ENCODE assay signal across 12 cellular contexts in the genomic region with DNA sequence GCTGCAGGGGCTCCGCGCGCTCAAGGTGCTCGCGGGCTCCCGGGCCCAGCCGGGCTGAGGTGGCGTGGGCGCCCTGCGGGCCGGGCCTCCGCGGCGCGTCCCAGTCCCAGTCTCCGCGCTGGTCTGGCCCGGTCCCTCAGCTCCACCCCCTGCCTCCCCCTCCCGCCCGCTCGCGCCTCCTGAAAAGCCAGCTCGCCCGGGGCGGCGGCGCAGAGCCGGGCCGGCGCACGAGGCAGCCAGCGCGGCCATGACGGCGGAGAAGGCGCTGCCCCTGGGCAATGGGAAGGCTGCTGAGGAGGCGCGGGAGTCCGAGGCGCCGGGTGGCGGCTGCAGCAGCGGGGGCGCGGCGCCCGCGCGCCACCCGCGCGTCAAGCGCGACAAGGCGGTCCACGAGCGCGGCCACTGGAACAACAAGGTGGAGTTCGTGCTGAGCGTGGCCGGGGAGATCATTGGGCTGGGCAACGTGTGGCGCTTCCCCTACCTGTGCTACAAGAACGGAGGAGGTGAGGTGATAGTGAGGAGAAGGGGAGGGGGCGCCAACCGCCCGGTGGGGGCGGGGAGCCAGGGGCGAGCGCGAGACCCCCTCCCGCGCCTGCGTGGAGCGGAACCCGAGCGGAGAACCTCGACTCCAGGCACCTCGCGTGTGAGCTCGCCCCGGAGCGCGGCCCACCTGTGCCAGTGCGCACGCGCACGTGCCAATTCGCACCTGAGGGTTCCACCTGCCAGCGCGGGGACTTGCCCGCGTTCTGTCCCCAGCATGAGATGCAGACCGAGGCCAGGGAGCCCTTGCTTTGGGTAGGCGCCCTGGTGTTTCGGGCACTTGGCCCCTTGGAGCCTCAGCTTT. TPM values are rescaled to one million over a fixed set of nuclear protein-coding genes. Genes with fewer than 3 reads are reported as not detected.
DNase-seq lines count a peak whose midpoint lies in the region; ATAC-seq, FAIRE-seq and TF ChIP-seq lines count a peak whose summit lies in the region.
"Had no signal": no experiment of that assay in that cellular context is flagged by ENCODE, and none has a peak within 500 bp of the region (broad histone marks: within the 10 kb centered on the region; RNA-seq: fewer than 3 reads in every experiment).

A gene (plus strand): TSS at position 210 of the 844 bp plus-strand sequence. CDS start 38 bp downstream, at position 248.

- intact Hi-C loops in HepG2 (cut with micrococcal nuclease; ENCODE audit: unreplicated experiment), result no loop called here

- BruUV-seq in HepG2 (replicated peaks; lab: Mats Ljungman, UMichigan), result no TSS peak

- TF ChIP-seq POLR2A in HepG2 (IDR thresholded peaks at IDR 0.05; ENCODE audit: insufficient read depth in 1 of 2, low read depth in 2 of 2, low read length in 2 of 2), result peak; percentile 61 to 78; a peak in 3 of 4 replicates

- CTCF ChIA-PET in HepG2 (lab: Yijun Ruan, JAX; ENCODE audit: low intra/inter-chr PET ratio, low total read pairs), result interaction anchor here (1.7 kb wide), 1 partner anchor 43 kb away, joined by 5 read pairs; no protein-coding TSS in a partner anchor

- 74% methylated on average over 62 of the region's 96 CpGs for WGBS in HepG2 (ENCODE audit: low lambda C conversion rate)

- H3K36me3 ChIP-seq in HepG2 (replicated peaks in 1 of 2; ENCODE audit: control insufficient read depth in 1 of 2, insufficient read depth in 2 of 2, low read length in 2 of 2) (peaks cover 4 to 13% of the 10 kb centered on the region in 2 experiments; a peak in 4 of 5 replicates), thoracic aorta (no peaks in the 10 kb centered on the region)

- no peak for TF ChIP-seq EP300 in HepG2 (IDR thresholded peaks at IDR 0.05; ENCODE audit: low read depth in 2 of 2, low read length in 2 of 2)
- no peak for TF ChIP-seq EP300 in HepG2 (CRISPR knock-in tag; IDR thresholded peaks at IDR 0.05; ENCODE audit: borderline replicate concordance)

- TF ChIP-seq RAD21 in HepG2 (CRISPR knock-in tag; IDR thresholded peaks at IDR 0.05), result no peak

- peak within 1 kb of the TSS; percentile 69 for H3K4me2 ChIP-seq in HepG2 (ENCODE audit: low read depth, low read length)

- peak within 1 kb of the TSS; percentile 77 for H3K9ac ChIP-seq in HepG2 (ENCODE audit: insufficient read depth, low read depth, low read length)

- no peaks in the 10 kb centered on the region for H4K20me1 ChIP-seq in HepG2 (ENCODE audit: insufficient read depth, low read length)

- DNase-seq in DMS 273 (lab: John Stamatoyannopoulos, UW; ENCODE audit: unreplicated experiment) (peak; percentile 70), DMS 273 treated with DMSO at 0.1 percent for 48 hours (lab: John Stamatoyannopoulos, UW) (no peak), ecto neural progenitor cell (ENCODE audit: low spot score) (peak; percentile 78), HepG2 (ENCODE audit: low spot score) (peak; percentile 10), thoracic aorta (ENCODE audit: low spot score) (no peak), SIG-M5 (lab: John Stamatoyannopoulos, UW) (no peak)
- DNase-seq: activated effector memory CD4-positive, alpha-beta T cell treated with Interleukin-2 at 50 U/mL for 16 hours; NCI-H2029 had no signal

- H2AFZ ChIP-seq in HepG2 (ENCODE audit: low read length), result no peak within 1 kb of the TSS

- POLR2A ChIA-PET in HepG2 (lab: Yijun Ruan, JAX), result interaction anchor here (1.1 kb wide), 2 partner anchors 44 to 52 kb away, joined by 4 read pairs; no protein-coding TSS in a partner anchor

- ATAC-seq in HepG2 (peak; percentile 37), thoracic aorta (ENCODE audit: insufficient number of reproducible peaks, low FRiP score, low read depth) (no peak), GM21360 (IDR thresholded peaks at IDR 0.05; ENCODE audit: unreplicated experiment) (no peak), HG03442 (IDR thresholded peaks at IDR 0.05; ENCODE audit: unreplicated experiment) (no peak)

- H3K9me3 ChIP-seq in HepG2 (ENCODE audit: low read length), result no peaks in the 10 kb centered on the region
- no peaks in the 10 kb centered on the region for H3K9me3 ChIP-seq in thoracic aorta

- in situ Hi-C loops in HepG2 (cut with HindIII; ENCODE audit: extremely low pct_ligation_motif_present, low pct_unique_long_range_greater_than_20kb), result no loop called here

- FAIRE-seq in HepG2 (lab: Jason Lieb, UNC), result no peak
- FAIRE-seq: endometrium had no signal

- H3K27me3 ChIP-seq in HepG2 (ENCODE audit: control insufficient read depth in 1 of 2, insufficient read depth in 2 of 2, low read length in 2 of 2) (no peaks in the 10 kb centered on the region), thoracic aorta (replicated peaks; ENCODE audit: insufficient read depth) (no peaks in the 10 kb centered on the region)

- peaks cover 25% of the 10 kb centered on the region for H3K79me2 ChIP-seq in HepG2 (ENCODE audit: insufficient read depth, low read length)

- H3K27ac ChIP-seq in HepG2 (ENCODE audit: extremely low read length, insufficient read depth, low read length) (peak within 1 kb of the TSS; percentile 80), thoracic aorta (no peak within 1 kb of the TSS)
- H3K27ac ChIP-seq: 22Rv1 had no signal

- H3K4me1 ChIP-seq in HepG2 (ENCODE audit: insufficient read depth, low read length), result peaks cover 91% of the 10 kb centered on the region
- peaks cover 0 to 6% of the 10 kb centered on the region in 2 donors for H3K4me1 ChIP-seq in thoracic aorta (ENCODE audit: control insufficient read depth in 1 of 2, low read depth in 2 of 2)

- H3K4me3 ChIP-seq in HepG2 (replicated peaks in 1 of 3; ENCODE audit: insufficient read depth in 1 of 3, low read depth in 2 of 3, low read length in 3 of 3) (peak within 1 kb of the TSS; percentile 51 to 68 (median 60); a peak in 5 of 6 replicates), thoracic aorta (peak within 1 kb of the TSS; percentile 44)

- TF ChIP-seq CTCF in HepG2 (CRISPR knock-in tag; IDR thresholded peaks at IDR 0.05) (no peak), thoracic aorta (IDR thresholded peaks at IDR 0.05) (no peak)

TF ChIP-seq in HepG2, 621 proteins besides CTCF, POLR2A, EP300 and RAD21 (continues in another document):
- TF ChIP-seq ZIK1 (CRISPR knock-in tag; IDR thresholded peaks at IDR 0.05; ENCODE audit: borderline replicate concordance, low read depth), result 0 out of 2 replicates have a peak, but pooled peaks have one; percentile 46
- TF ChIP-seq ZNF124 (CRISPR knock-in tag; IDR thresholded peaks at IDR 0.05), result no peak
- TF ChIP-seq ZNF329 (CRISPR knock-in tag; IDR thresholded peaks at IDR 0.05; ENCODE audit: low read depth), result 0 out of 2 replicates have a peak, but pooled peaks have one; percentile 19
- peak; percentile 79 for TF ChIP-seq POLR2G (IDR thresholded peaks at IDR 0.05; ENCODE audit: low read depth, low read length)
- 0 out of 2 replicates have a peak, but pooled peaks have one; percentile 64 for TF ChIP-seq NR1H2 (CRISPR knock-in tag; IDR thresholded peaks at IDR 0.05; ENCODE audit: borderline replicate concordance, low read depth)
- TF ChIP-seq, protein P1, sequence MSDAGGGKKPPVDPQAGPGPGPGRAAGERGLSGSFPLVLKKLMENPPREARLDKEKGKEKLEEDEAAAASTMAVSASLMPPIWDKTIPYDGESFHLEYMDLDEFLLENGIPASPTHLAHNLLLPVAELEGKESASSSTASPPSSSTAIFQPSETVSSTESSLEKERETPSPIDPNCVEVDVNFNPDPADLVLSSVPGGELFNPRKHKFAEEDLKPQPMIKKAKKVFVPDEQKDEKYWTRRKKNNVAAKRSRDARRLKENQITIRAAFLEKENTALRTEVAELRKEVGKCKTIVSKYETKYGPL (CRISPR knock-in tag; IDR thresholded peaks at IDR 0.05), result 0 out of 2 replicates have a peak, but pooled peaks have one; percentile 31
- peak; percentile 59; the same call in 1 of the 2 replicates for TF ChIP-seq ZNF564 (CRISPR knock-in tag; IDR thresholded peaks at IDR 0.05)
- 0 out of 2 replicates have a peak, but pooled peaks have one; percentile 28 for TF ChIP-seq SP2 (CRISPR knock-in tag; IDR thresholded peaks at IDR 0.05)
- no peak for TF ChIP-seq NFIC (IDR thresholded peaks at IDR 0.05; ENCODE audit: low read length)
- TF ChIP-seq ATF7 (IDR thresholded peaks at IDR 0.05), result no peak
- 0 out of 2 replicates have a peak, but pooled peaks have one; percentile 30 for TF ChIP-seq ATF7 (CRISPR knock-in tag; IDR thresholded peaks at IDR 0.05)
- 0 out of 2 replicates have a peak, but pooled peaks have one; percentile 53 for TF ChIP-seq ZNF782 (CRISPR knock-in tag; IDR thresholded peaks at IDR 0.05; ENCODE audit: borderline replicate concordance)
- no peak for TF ChIP-seq ZNF619 (CRISPR knock-in tag; IDR thresholded peaks at IDR 0.05)
- TF ChIP-seq SOX6 (IDR thresholded peaks at IDR 0.05), result no peak
- TF ChIP-seq SOX6 (CRISPR knock-in tag; IDR thresholded peaks at IDR 0.05), result 0 out of 2 replicates have a peak, but pooled peaks have one; percentile 14

RNA-seq across cellular contexts. Expression of the gene that starts here (rescaled TPM):
- 16.4 and 34.5 TPM in 2 replicates for total RNA-seq in HepG2 (2016; rRNA removed; fragmentation: Illumina TruSeq; extraction: Trizol)
- total RNA-seq in HepG2 (2016; cell fraction: cytosol; rRNA removed; fragmentation: Illumina TruSeq; extraction: Trizol; ENCODE audit: low read depth), result 3.6 and 3.7 TPM in 2 replicates
- 15.1 and 36.1 TPM in 2 replicates for total RNA-seq in HepG2 (2016; cell fraction: insoluble cytoplasmic fraction; rRNA removed; fragmentation: Illumina TruSeq; extraction: Trizol)
- total RNA-seq in HepG2 (2016; cell fraction: membrane; rRNA removed; fragmentation: Illumina TruSeq; extraction: Trizol), result 10.4 and 11.0 TPM in 2 replicates
- 42.8 and 45.6 TPM in 2 replicates for total RNA-seq in HepG2 (2016; cell fraction: nucleus; rRNA removed; fragmentation: Illumina TruSeq; extraction: Trizol)
- 17.9 and 30.4 TPM in 2 replicates for polyA plus RNA-seq in HepG2 (2011; rRNA removed)
- 11.3 and 15.1 TPM in 2 replicates for polyA plus RNA-seq in HepG2 (2011; cell fraction: cytosol; rRNA removed)
- polyA plus RNA-seq in HepG2 (2011; cell fraction: nucleus; rRNA removed), result 48.6 and 62.7 TPM in 2 replicates
- polyA plus RNA-seq in HepG2 (2012), result 10.5 and 12.6 TPM in 2 replicates
- polyA plus RNA-seq in HepG2 (2016; cell fraction: cytosol; fragmentation: Illumina TruSeq; extraction: Trizol; ENCODE audit: low read depth), result 2.5 TPM in 2 replicates
- polyA plus RNA-seq in HepG2 (2016; cell fraction: insoluble cytoplasmic fraction; fragmentation: Illumina TruSeq; extraction: Trizol; ENCODE audit: low read depth), result 11.9 and 14.6 TPM in 2 replicates
- 5.5 and 6.6 TPM in 2 replicates for polyA plus RNA-seq in HepG2 (2016; cell fraction: membrane; fragmentation: Illumina TruSeq; extraction: Trizol; ENCODE audit: low read depth)
- 51.4 and 54.6 TPM in 2 replicates for polyA plus RNA-seq in HepG2 (2016; cell fraction: nucleus; fragmentation: Illumina TruSeq; extraction: Trizol; ENCODE audit: insufficient read depth, low read depth)
- 0.02 and 26.3 TPM in 2 replicates for polyA minus RNA-seq in HepG2 (2011; rRNA and poly(A)+ RNA removed; ENCODE audit: low replicate concordance)
- 7.0 and 11.0 TPM in 2 replicates for polyA minus RNA-seq in HepG2 (2011; cell fraction: cytosol; rRNA and poly(A)+ RNA removed)
- polyA minus RNA-seq in HepG2 (2011; cell fraction: nucleus; rRNA and poly(A)+ RNA removed), result 34.5 and 44.1 TPM in 2 replicates
- total RNA-seq in thoracic aorta, result not detected

Comparison
In these comparisons a context has a peak if more than half of its experiments do, and no peak if none do; other contexts are left out.
1. RNA of the gene that starts here (total RNA-seq): 3.6 to 45.6 TPM in HepG2; not detected in thoracic aorta; every median in the first group is over 4 times any median in the second.
2. DNase-seq: peak in DMS 273 (single experiment), ecto neural progenitor cell (single experiment) and HepG2 (single experiment); none in DMS 273 treated with DMSO at 0.1 percent for 48 hours (single experiment), thoracic aorta (single experiment) and SIG-M5 (single experiment).